Comparison of ENCODE assay signal across 26 cellular contexts in genomic region chr1:27951396-27951795, GRCh38. TPM values are rescaled to one million over a fixed set of nuclear protein-coding genes. Genes with fewer than 3 reads are reported as not detected.
"Had no signal": no experiment of that assay in that cellular context is flagged by ENCODE, and none has a peak within 500 bp of the region (broad histone marks: within the 10 kb centered on the region; RNA-seq: fewer than 3 reads in every experiment).

No MANE protein-coding gene starts in this region.

- H3K4me3 ChIP-seq: ovary, psoas muscle, right atrium auricular region, suprapubic skin, tibial nerve had no signal

- H3K9me3 Mint-ChIP-seq: activated naive CD4-positive, alpha-beta T cell treated with anti-CD3 and anti-CD28 coated beads, Interleukin-2, amount 50 U/mL, for 72 hours; activated T-cell treated with anti-CD3 and anti-CD28 coated beads, Interleukin-2, amount 50 U/mL, for 24 hours; activated T-helper 17 cell treated with anti-CD3 and anti-CD28 coated beads, Interleukin-2, amount 50 U/mL, for 72 hours; brain; nephron; stimulated activated naive CD8-positive, alpha-beta T cell treated with anti-CD3 and anti-CD28 coated beads, Interleukin-15, amount 100 ng/mL, for 72 hours had no signal

- H3K9me3 ChIP-seq: neutrophil, ovary, psoas muscle, right atrium auricular region, suprapubic skin, tibial nerve had no signal

- H3K27me3 ChIP-seq: neutrophil, ovary, right atrium auricular region, suprapubic skin, tibial nerve had no signal

- H3K27ac Mint-ChIP-seq: activated CD4-positive, alpha-beta T cell treated with anti-CD3 and anti-CD28 coated beads for 36 hours; activated naive CD4-positive, alpha-beta T cell treated with anti-CD3 and anti-CD28 coated beads, Interleukin-2, amount 50 U/mL, for 72 hours; activated T-cell treated with anti-CD3 and anti-CD28 coated beads, Interleukin-2, amount 50 U/mL, for 24 hours; activated T-helper 17 cell treated with anti-CD3 and anti-CD28 coated beads, Interleukin-2, amount 50 U/mL, for 72 hours; brain; nephron; stimulated activated naive CD8-positive, alpha-beta T cell treated with anti-CD3 and anti-CD28 coated beads, Interleukin-15, amount 100 ng/mL, for 72 hours had no signal

- H3K4me1 Mint-ChIP-seq: activated CD4-positive, alpha-beta T cell treated with anti-CD3 and anti-CD28 coated beads for 36 hours; activated T-helper 17 cell treated with anti-CD3 and anti-CD28 coated beads, Interleukin-2, amount 50 U/mL, for 72 hours; brain; nephron; stimulated activated naive CD8-positive, alpha-beta T cell treated with anti-CD3 and anti-CD28 coated beads, Interleukin-15, amount 100 ng/mL, for 72 hours had no signal

- H3K27me3 Mint-ChIP-seq: activated CD4-positive, alpha-beta T cell treated with anti-CD3 and anti-CD28 coated beads for 36 hours; activated T-cell treated with anti-CD3 and anti-CD28 coated beads, Interleukin-2, amount 50 U/mL, for 24 hours; activated T-helper 17 cell treated with anti-CD3 and anti-CD28 coated beads, Interleukin-2, amount 50 U/mL, for 72 hours had no signal

- H3K4me1 ChIP-seq: foreskin keratinocyte, psoas muscle, suprapubic skin, tibial nerve had no signal

- H3K36me3 Mint-ChIP-seq: activated naive CD4-positive, alpha-beta T cell treated with anti-CD3 and anti-CD28 coated beads, Interleukin-2, amount 50 U/mL, for 72 hours; brain had no signal

- H3K36me3 ChIP-seq: neutrophil, ovary, right atrium auricular region, suprapubic skin, tibial nerve had no signal

- FAIRE-seq: kidney, urothelium cell line had no signal

- ATAC-seq: activated CD4-positive, alpha-beta T cell treated with anti-CD3 and anti-CD28 coated beads for 36 hours; activated naive CD4-positive, alpha-beta T cell treated with anti-CD3 and anti-CD28 coated beads, Interleukin-2, amount 50 U/mL, for 72 hours; activated T-helper 17 cell treated with anti-CD3 and anti-CD28 coated beads, Interleukin-2, amount 50 U/mL, for 72 hours; foreskin keratinocyte; psoas muscle; stimulated activated naive CD8-positive, alpha-beta T cell treated with anti-CD3 and anti-CD28 coated beads, Interleukin-15, amount 100 ng/mL, for 72 hours had no signal

- H3K4me3 Mint-ChIP-seq: activated CD4-positive, alpha-beta T cell treated with anti-CD3 and anti-CD28 coated beads for 36 hours; activated T-cell treated with anti-CD3 and anti-CD28 coated beads, Interleukin-2, amount 50 U/mL, for 24 hours; activated T-helper 17 cell treated with anti-CD3 and anti-CD28 coated beads, Interleukin-2, amount 50 U/mL, for 72 hours; brain; nephron; stimulated activated naive CD8-positive, alpha-beta T cell treated with anti-CD3 and anti-CD28 coated beads, Interleukin-15, amount 100 ng/mL, for 72 hours had no signal

- H3K27ac ChIP-seq: foreskin keratinocyte, neutrophil, ovary, psoas muscle, right atrium auricular region, suprapubic skin, tibial nerve had no signal

- DNase-seq: activated CD4-positive, alpha-beta T cell treated with anti-CD3 and anti-CD28 coated beads for 36 hours; activated CD4-positive, alpha-beta T cell treated with anti-CD3 and anti-CD28 coated beads, Interleukin-2, amount 50 U/mL, for 4 hours; activated CD8-positive, alpha-beta memory T cell treated with anti-CD3 and anti-CD28 coated beads for 24 hours; activated CD8-positive, alpha-beta memory T cell treated with anti-CD3 and anti-CD28 coated beads, Interleukin-2, amount 50 U/mL, for 4 hours; activated T-cell treated with anti-CD3 and anti-CD28 coated beads, Interleukin-2, amount 50 U/mL, for 24 hours; aorta; caudate nucleus; effector memory CD4-positive, alpha-beta T cell; foreskin keratinocyte; kidney; midbrain; ovary; psoas muscle; stimulated activated CD4-positive, alpha-beta T cell treated with anti-CD3 and anti-CD28 coated beads, Interleukin-12 subunit alpha, Interleukin-12 subunit beta, amount 100 ng/mL, for 4 hours; stimulated activated naive CD8-positive, alpha-beta T cell treated with anti-CD3 and anti-CD28 coated beads, Interleukin-15, amount 100 ng/mL, for 72 hours had no signal

RNA-seq across cellular contexts. Expression of gene SMPDL3B, which starts 16.6 kb away (rescaled TPM):
- total RNA-seq: glomerular endothelial cell, myocyte, psoas muscle, tibial nerve had no signal
